Comparison of ENCODE assay signal across 28 cellular contexts in the genomic region with DNA sequence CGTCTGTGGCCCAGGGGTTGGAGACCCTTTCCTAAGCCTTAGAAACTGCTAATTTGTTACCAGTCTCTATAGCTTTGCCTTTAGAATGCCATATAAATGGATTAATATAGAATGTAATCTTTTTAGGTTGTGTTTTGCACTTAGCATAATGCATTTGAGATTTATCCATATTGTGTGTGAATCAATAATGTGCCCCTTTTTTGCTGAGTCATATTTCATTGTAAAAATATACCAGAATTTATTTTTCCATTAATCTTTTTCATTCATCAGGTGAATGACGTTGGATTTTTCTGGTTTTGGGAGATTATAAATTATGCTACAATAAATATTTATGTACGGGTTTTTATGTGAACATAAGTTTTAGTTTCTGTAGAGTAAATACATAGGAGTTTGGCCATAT.
"Had no signal": no experiment of that assay in that cellular context is flagged by ENCODE, and none has a peak within 500 bp of the region (broad histone marks: within the 10 kb centered on the region; RNA-seq: fewer than 3 reads in every experiment).

No MANE protein-coding gene starts in this region.

- FAIRE-seq: endometrium, endothelial cell of umbilical vein, frontal cortex had no signal

- DNase-seq: colonic mucosa; cortex of kidney; dermis blood vessel endothelial cell; dorsolateral prefrontal cortex; effector CD4-positive, alpha-beta T cell; effector CD8-positive, alpha-beta T cell; effector memory CD4-positive, alpha-beta T cell; effector memory CD8-positive, alpha-beta T cell; endodermal cell; erythroblast; esophagus squamous epithelium; foreskin fibroblast; foreskin keratinocyte; foreskin melanocyte; gastrocnemius medialis; glutamatergic neuron; head of caudate nucleus; heart left ventricle; heart right ventricle had no signal

- H3K4me3 ChIP-seq: colonic mucosa, coronary artery, dorsolateral prefrontal cortex, esophagus muscularis mucosa, esophagus squamous epithelium, gastrocnemius medialis, gastroesophageal sphincter, heart left ventricle, heart right ventricle, hepatocyte had no signal

- H3K4me2 ChIP-seq: hepatocyte had no signal

- ATAC-seq: effector memory CD8-positive, alpha-beta T cell; esophagus mucosa; foreskin keratinocyte; gastrocnemius medialis; gastroesophageal sphincter; heart left ventricle; heart right ventricle had no signal

- H3K36me3 ChIP-seq: colonic mucosa, esophagus muscularis mucosa, esophagus squamous epithelium, gastrocnemius medialis, gastroesophageal sphincter, heart left ventricle, heart right ventricle had no signal

- H2AFZ ChIP-seq: hepatocyte had no signal

- H3K79me2 ChIP-seq: hepatocyte had no signal

- H3K4me1 ChIP-seq: colonic mucosa, esophagus muscularis mucosa, esophagus squamous epithelium, foreskin keratinocyte, gastrocnemius medialis, gastroesophageal sphincter, heart left ventricle, heart right ventricle had no signal

- H3K9me3 ChIP-seq: colonic mucosa, esophagus muscularis mucosa, esophagus squamous epithelium, gastrocnemius medialis, gastroesophageal sphincter, heart left ventricle, heart right ventricle had no signal

- H3K27ac ChIP-seq: colonic mucosa, coronary artery, dorsolateral prefrontal cortex, epithelial cell of prostate, esophagus muscularis mucosa, esophagus squamous epithelium, foreskin keratinocyte, gastrocnemius medialis, gastroesophageal sphincter, heart left ventricle, heart right ventricle, hepatocyte had no signal

- H3K27me3 ChIP-seq: colonic mucosa, esophagus muscularis mucosa, esophagus squamous epithelium, foreskin keratinocyte, gastrocnemius medialis, gastroesophageal sphincter, heart left ventricle, heart right ventricle, hepatocyte had no signal
